In genomic region chr5:180472269-180472668, GRCh38 we compare ENCODE assay signal across 23 cellular contexts. TPM values are rescaled to one million over a fixed set of nuclear protein-coding genes. Genes with fewer than 3 reads are reported as not detected.
DNase-seq lines count a peak whose midpoint lies in the region; ATAC-seq and TF ChIP-seq lines count a peak whose summit lies in the region.
"Had no signal": no experiment of that assay in that cellular context is flagged by ENCODE, and none has a peak within 500 bp of the region (broad histone marks: within the 10 kb centered on the region; RNA-seq: fewer than 3 reads in every experiment).

No MANE protein-coding gene starts in this region.

- CTCF ChIA-PET in HEK293T (lab: Yijun Ruan, JAX): interaction anchor here (0.8 to 3.9 kb wide), 5 partner anchors 19 to 271 kb away, joined by 3 to 21 read pairs (median 5); no protein-coding TSS in a partner anchor
- CTCF ChIA-PET in CD8-positive, alpha-beta T cell (lab: Charles Lee): interaction anchor here (1.2 to 5.0 kb wide), 7 partner anchors 11 to 193 kb away, joined by 3 to 26 read pairs (median 9); partner anchors contain the start of gene MAPK9
- CTCF ChIA-PET in MCF 10A (lab: Yijun Ruan, JAX): interaction anchor here (0.6 to 11.9 kb wide), 26 partner anchors 9 to 386 kb away, joined by 3 to 212 read pairs (median 8); partner anchors contain the start of gene MAPK9

- H3K27ac ChIP-seq in body of pancreas: peak overlapping the region in 3 of 4 donors; percentile 15 to 73 (median 68)
- no peak overlapping the region for H3K27ac ChIP-seq in CD8-positive, alpha-beta T cell (ENCODE audit: low read depth, low read length)
- H3K27ac ChIP-seq: 22Rv1; BLaER1 treated with 17β-estradiol and CSF1 and Interleukin-3, amounts not matched to agents 10 nM and 100 nM had no signal

- intact Hi-C loops in body of pancreas (cut with DNase I): no loop called here
- intact Hi-C loops in head of caudate nucleus (cut with DNase I): loop anchor here (5.0 kb wide), 1 partner anchor 180 kb away; the partner anchor contains the start of gene MAPK9
- intact Hi-C loops in CD8-positive, alpha-beta T cell (cut with DNase I, micrococcal nuclease): loop anchor here in 1 of 2 experiments (5.0 kb wide), 3 partner anchors 200 to 345 kb away; no protein-coding TSS in a partner anchor
- intact Hi-C loops in MCF 10A (cut with micrococcal nuclease): loop anchor here (10.0 kb wide), 1 partner anchor 203 kb away; no protein-coding TSS in a partner anchor

- H3K27me3 ChIP-seq in body of pancreas: no peaks in the 10 kb centered on the region
- no peaks in the 10 kb centered on the region for H3K27me3 ChIP-seq in CD8-positive, alpha-beta T cell (ENCODE audit: insufficient read depth, low read length)
- H3K27me3 ChIP-seq: BLaER1 treated with 17β-estradiol and CSF1 and Interleukin-3, amounts not matched to agents 10 nM and 100 nM had no signal

- no peaks in the 10 kb centered on the region for H3K9me3 ChIP-seq in body of pancreas
- no peaks in the 10 kb centered on the region for H3K9me3 ChIP-seq in CD8-positive, alpha-beta T cell (ENCODE audit: low read length)
- H3K9me3 ChIP-seq: A549; BE2C; BLaER1 treated with 17β-estradiol and CSF1 and Interleukin-3, amounts not matched to agents 10 nM and 100 nM had no signal

- H3K36me3 Mint-ChIP-seq in CD8-positive, alpha-beta T cell: no peaks in the 10 kb centered on the region
- H3K36me3 Mint-ChIP-seq in MCF 10A (ENCODE audit: insufficient read depth, unreplicated experiment): no peaks in the 10 kb centered on the region
- H3K36me3 Mint-ChIP-seq: CD14-positive monocyte had no signal

- H3K9me3 Mint-ChIP-seq in CD8-positive, alpha-beta T cell: no peaks in the 10 kb centered on the region
- H3K9me3 Mint-ChIP-seq in MCF 10A (ENCODE audit: unreplicated experiment): no peaks in the 10 kb centered on the region
- H3K9me3 Mint-ChIP-seq: CD4-positive, alpha-beta T cell had no signal

- ATAC-seq in body of pancreas: peak; percentile 80
- no peak for ATAC-seq in CD8-positive, alpha-beta T cell
- ATAC-seq: A549 had no signal

- H3K36me3 ChIP-seq in body of pancreas (replicated peaks in 1 of 2; ENCODE audit: insufficient read depth in 1 of 2, low read depth in 2 of 2): no peaks in the 10 kb centered on the region
- H3K36me3 ChIP-seq in CD8-positive, alpha-beta T cell (ENCODE audit: insufficient read depth, low read length): no peaks in the 10 kb centered on the region
- H3K36me3 ChIP-seq: BE2C; BLaER1 treated with 17β-estradiol and CSF1 and Interleukin-3, amounts not matched to agents 10 nM and 100 nM had no signal

- peaks cover 12% of the 10 kb centered on the region for H3K4me1 ChIP-seq in body of pancreas
- no peaks in the 10 kb centered on the region for H3K4me1 ChIP-seq in CD8-positive, alpha-beta T cell (ENCODE audit: insufficient read depth, low read length)
- H3K4me1 ChIP-seq: BE2C had no signal

- DNase-seq in A172 (ENCODE audit: low spot score) (peak; percentile 71), HEK293T (ENCODE audit: extremely low spot score) (no peak), body of pancreas (no peak), left kidney (ENCODE audit: low read depth, low spot score) (peak; percentile 40), head of caudate nucleus (no peak), MCF 10A (ENCODE audit: unreplicated experiment) (no peak), amygdala (lab: John Stamatoyannopoulos, UW) (no peak)
- DNase-seq in CD8-positive, alpha-beta T cell: no peak
- DNase-seq: ACHN; AML-193; BE2C; Calu3; CD4-positive, alpha-beta T cell; COR-L47; DMS53; DMS79 treated with DMSO at 0.1 percent for 48 hours; GOT3; H7; HCEC 1CT had no signal

- POLR2A ChIA-PET in HEK293T (lab: Yijun Ruan, JAX): no interaction called here
- POLR2A ChIA-PET in CD8-positive, alpha-beta T cell (lab: Charles Lee): no interaction called here
- POLR2A ChIA-PET in MCF 10A (lab: Yijun Ruan, JAX): interaction anchor here (0.8 to 5.8 kb wide), 7 partner anchors 22 to 183 kb away, joined by 3 to 37 read pairs (median 4); partner anchors contain the start of genes CNOT6 and MAPK9

- H3K27me3 Mint-ChIP-seq in CD8-positive, alpha-beta T cell (ENCODE audit: low read depth): peaks cover 2% of the 10 kb centered on the region
- no peaks in the 10 kb centered on the region for H3K27me3 Mint-ChIP-seq in MCF 10A (ENCODE audit: insufficient read depth, unreplicated experiment)

- 38 to 45% methylated on average over 4 of the region's 4 CpGs for WGBS in body of pancreas, 2 donors

- no peak overlapping the region for H3K4me3 ChIP-seq in body of pancreas
- H3K4me3 ChIP-seq in CD8-positive, alpha-beta T cell (ENCODE audit: low read depth, low read length): no peak overlapping the region
- H3K4me3 ChIP-seq: A549; BLaER1 treated with 17β-estradiol and CSF1 and Interleukin-3, amounts not matched to agents 10 nM and 100 nM had no signal

- H3K27ac Mint-ChIP-seq in CD8-positive, alpha-beta T cell: no peak overlapping the region
- no peak overlapping the region for H3K27ac Mint-ChIP-seq in MCF 10A (ENCODE audit: low read depth, unreplicated experiment)
- H3K27ac Mint-ChIP-seq: CD14-positive monocyte; CD4-positive, alpha-beta T cell had no signal

- TF ChIP-seq POLR2A in body of pancreas (IDR thresholded peaks at IDR 0.05): no peak

- no peak overlapping the region for H3K4me3 Mint-ChIP-seq in CD8-positive, alpha-beta T cell
- no peak overlapping the region for H3K4me3 Mint-ChIP-seq in MCF 10A (ENCODE audit: unreplicated experiment)
- H3K4me3 Mint-ChIP-seq: CD14-positive monocyte; CD4-positive, alpha-beta T cell had no signal

- BruUV-seq in MCF 10A (replicated peaks; lab: Mats Ljungman, UMichigan): no TSS peak

- TF ChIP-seq CTCF in body of pancreas (IDR thresholded peaks at IDR 0.05) (no peak), MCF 10A (IDR thresholded peaks at IDR 0.05; ENCODE audit: unreplicated experiment) (no peak)
- TF ChIP-seq CTCF in CD8-positive, alpha-beta T cell (IDR thresholded peaks at IDR 0.05): no peak

- H3K4me1 Mint-ChIP-seq in CD8-positive, alpha-beta T cell (ENCODE audit: low read depth): no peaks in the 10 kb centered on the region
- peaks cover 13% of the 10 kb centered on the region for H3K4me1 Mint-ChIP-seq in MCF 10A (ENCODE audit: insufficient read depth, unreplicated experiment)
- H3K4me1 Mint-ChIP-seq: CD14-positive monocyte had no signal

TF ChIP-seq in HEK293T, 16 proteins besides CTCF, POLR2A, EP300 and RAD21:
- TF ChIP-seq L3MBTL2 (conservative IDR thresholded peaks at IDR 0.05) (no peak), BHLHE40 (IDR thresholded peaks at IDR 0.05; ENCODE audit: borderline replicate concordance) (no peak), ARNT (IDR thresholded peaks at IDR 0.05) (no peak), PKNOX1 (IDR thresholded peaks at IDR 0.05) (peak; percentile 53), HDGF (IDR thresholded peaks at IDR 0.05; ENCODE audit: borderline replicate concordance) (no peak), TARDBP (IDR thresholded peaks at IDR 0.05) (no peak), SUZ12 (IDR thresholded peaks at IDR 0.05) (no peak)

RNA-seq across cellular contexts. Expression of gene CNOT6, which starts 21.9 kb away (rescaled TPM):
- 18.4 and 21.2 TPM in 2 replicates for total RNA-seq in A172 (2014; rRNA removed; shearing (Covaris generic))
- total RNA-seq in body of pancreas: 1 to 10 TPM; 4.0 to 7.5 TPM
- 10 to 100 TPM; 13.1 to 13.9 TPM for total RNA-seq in CD8-positive, alpha-beta T cell
- 67.0 and 73.1 TPM in 2 replicates for total RNA-seq in MCF 10A (2022)

Comparison
In these comparisons a context has a peak if more than half of its experiments do, and no peak if none do; other contexts are left out.
1. DNase-seq: peak in A172 (single experiment) and left kidney (single experiment); none in HEK293T (single experiment), body of pancreas (0 of 4), head of caudate nucleus (0 of 42), CD8-positive, alpha-beta T cell (0 of 7), MCF 10A (single experiment) and amygdala (0 of 56).